Comparison of ENCODE assay signal across 11 cellular contexts in genomic region chr18:14014456-14014855, GRCh38.
"Had no signal": no experiment of that assay in that cellular context is flagged by ENCODE, and none has a peak within 500 bp of the region (broad histone marks: within the 10 kb centered on the region; RNA-seq: fewer than 3 reads in every experiment).

No MANE protein-coding gene starts in this region.

- DNase-seq: GM23248, GOT3, H7, H9, HCEC 1CT, HFFc6 had no signal

- H2AFZ ChIP-seq: GM23248, GM23338 had no signal

- H3K4me1 ChIP-seq: HAP-1 had no signal

- FAIRE-seq: H1, H54 had no signal

- H3K4me3 ChIP-seq: GM23248, GM23338, HAP-1 had no signal

- H3K27ac ChIP-seq: GM23248 had no signal

- H3K36me3 ChIP-seq: HAP-1 had no signal

- ATAC-seq: GM23338, HCT116 had no signal

- H3K4me2 ChIP-seq: GM23338 had no signal

- H3K9ac ChIP-seq: GM23248 had no signal

- H3K9me3 ChIP-seq: HAP-1 had no signal
